In the genomic region with DNA sequence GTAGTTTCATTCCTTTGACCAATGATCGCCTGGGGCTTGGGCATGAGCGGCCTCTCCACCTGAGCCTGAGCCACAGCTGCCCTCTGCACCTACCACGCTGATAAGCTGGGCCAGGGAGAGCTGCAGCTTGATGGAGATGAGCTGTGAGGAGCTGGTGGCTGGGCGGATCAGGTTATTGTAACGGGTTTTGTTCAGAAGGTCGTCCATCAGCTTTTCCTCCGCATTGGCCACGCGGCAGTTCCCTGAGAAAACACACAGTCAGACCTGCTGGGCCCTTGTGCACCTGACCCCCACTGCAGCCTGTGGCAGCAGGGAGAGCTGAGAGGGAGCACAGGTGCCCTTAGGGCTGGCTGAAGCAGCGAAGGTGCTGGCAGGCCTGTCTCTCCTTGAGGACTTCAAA, we compare ENCODE assay signal across 5 cellular contexts. TPM values are rescaled to one million over a fixed set of nuclear protein-coding genes. Genes with fewer than 3 reads are reported as not detected.
"Had no signal": no experiment of that assay in that cellular context is flagged by ENCODE, and none has a peak within 500 bp of the region (broad histone marks: within the 10 kb centered on the region; RNA-seq: fewer than 3 reads in every experiment).

No MANE protein-coding gene starts in this region.

- H3K4me2 ChIP-seq: GM23338 had no signal

- H3K4me3 ChIP-seq: GM23338 had no signal

- H2AFZ ChIP-seq: GM23338 had no signal

- ATAC-seq: GM23338 had no signal

- DNase-seq: H9, HCEC 1CT, IMR-90 had no signal

RNA-seq across cellular contexts. Expression of gene CHRNB4, which starts 5.7 kb away (rescaled TPM):
- total RNA-seq: HT-29, IMR-90 had no signal
- polyA plus RNA-seq: IMR-90 had no signal

RNA-seq across cellular contexts. Expression of gene CHRNA3, which starts 14.6 kb away (rescaled TPM):
- total RNA-seq: HT-29, IMR-90 had no signal
- polyA plus RNA-seq: IMR-90 had no signal
